ENCODE assay signal across 44 cellular contexts in the genomic region with DNA sequence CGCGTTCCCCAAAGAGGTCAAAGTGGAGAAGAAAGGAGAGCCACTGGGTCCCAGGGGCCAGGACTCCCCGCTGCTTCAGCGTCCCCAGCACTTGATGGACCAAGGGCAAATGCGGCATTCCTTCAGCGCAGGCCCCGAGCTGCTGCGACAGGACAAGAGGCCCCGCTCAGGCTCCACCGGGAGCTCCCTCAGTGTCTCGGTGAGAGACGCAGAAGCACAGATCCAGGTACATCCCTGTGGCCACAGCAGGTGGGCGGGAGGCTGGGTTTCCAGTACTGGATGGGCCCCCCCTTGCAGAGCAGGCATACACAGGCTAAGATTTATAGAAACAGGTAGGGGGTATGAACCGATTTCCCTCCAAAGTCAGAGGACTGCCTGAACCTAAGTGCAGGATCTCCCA. TPM values are rescaled to one million over a fixed set of nuclear protein-coding genes. Genes with fewer than 3 reads are reported as not detected.
"Had no signal": no experiment of that assay in that cellular context is flagged by ENCODE, and none has a peak within 500 bp of the region (broad histone marks: within the 10 kb centered on the region; RNA-seq: fewer than 3 reads in every experiment).

No MANE protein-coding gene starts in this region.

- FAIRE-seq: astrocyte, bronchial epithelial cell had no signal

- H3K27me3 Mint-ChIP-seq: brain had no signal

- DNase-seq: activated effector memory CD4-positive, alpha-beta T cell treated with anti-CD3 and anti-CD28 coated beads, Interleukin-2, amount 50 U/mL, for 16 hours; activated effector memory CD4-positive, alpha-beta T cell treated with Interleukin-2 at 50 U/mL for 16 hours; activated gamma-delta T cell; activated gamma-delta T cell treated with Interleukin-2 at 50 U/mL for 16 hours; activated naive CD4-positive, alpha-beta T cell; activated naive CD4-positive, alpha-beta T cell treated with anti-CD3 and anti-CD28 coated beads for 36 hours; activated naive CD4-positive, alpha-beta T cell treated with anti-CD3 and anti-CD28 coated beads, Interleukin-2, amount 10 ng/mL, durations not matched to agents 7 days and 5 days; activated naive CD4-positive, alpha-beta T cell treated with anti-CD3 and anti-CD28 coated beads, Interleukin-2, amount 50 U/mL, for 16 hours; activated naive CD4-positive, alpha-beta T cell treated with Interleukin-2 at 50 U/mL for 16 hours; activated naive CD8-positive, alpha-beta T cell treated with anti-CD3 and anti-CD28 coated beads for 36 hours; activated naive CD8-positive, alpha-beta T cell treated with anti-CD3 and anti-CD28 coated beads, Interleukin-2, amount 10 ng/mL, durations not matched to agents 7 days and 5 days; activated naive CD8-positive, alpha-beta T cell treated with anti-CD3 and anti-CD28 coated beads, Interleukin-2, amount 50 U/mL, for 24 hours; activated T-cell treated with anti-CD3 and anti-CD28 coated beads, Interleukin-2, amount 50 U/mL, for 1 hour; activated T-cell treated with anti-CD3 and anti-CD28 coated beads, Interleukin-2, amount 50 U/mL, for 24 hours; activated T-cell treated with anti-CD3 and anti-CD28 coated beads, Interleukin-2, amount 50 U/mL, for 4 hours; activated T-cell treated with anti-CD3 and anti-CD28 coated beads, Interleukin-2, amount 50 U/mL, for 48 hours; activated T-cell treated with anti-CD3 and anti-CD28 coated beads, Interleukin-2, amount 50 U/mL, for 72 hours; adrenal gland; amniotic stem cell; amygdala; anterior cingulate cortex; aorta; body of pancreas; brain microvascular endothelial cell; caudate nucleus; central memory CD4-positive, alpha-beta T cell; cerebellar nuclear complex had no signal

- H3K27ac ChIP-seq: adrenal gland, ascending aorta, body of pancreas, brain microvascular endothelial cell, breast epithelium, cardiac muscle cell had no signal

- H3K27me3 ChIP-seq: adrenal gland, ascending aorta, body of pancreas, brain microvascular endothelial cell, breast epithelium, cardiac muscle cell had no signal

- H3K4me1 ChIP-seq: adrenal gland, ascending aorta, body of pancreas, breast epithelium had no signal

- H3K9me3 ChIP-seq: adrenal gland, ascending aorta, body of pancreas, breast epithelium had no signal

- H3K4me3 Mint-ChIP-seq: activated naive CD4-positive, alpha-beta T cell treated with anti-CD3 and anti-CD28 coated beads for 36 hours; activated naive CD4-positive, alpha-beta T cell treated with anti-CD3 and anti-CD28 coated beads, Interleukin-2, amount 10 ng/mL, durations not matched to agents 7 days and 5 days; activated naive CD4-positive, alpha-beta T cell treated with anti-CD3 and anti-CD28 coated beads, Interleukin-2, amount 50 U/mL, for 24 hours; activated naive CD8-positive, alpha-beta T cell; activated naive CD8-positive, alpha-beta T cell treated with anti-CD3 and anti-CD28 coated beads for 36 hours; activated naive CD8-positive, alpha-beta T cell treated with anti-CD3 and anti-CD28 coated beads, Interleukin-2, amount 10 ng/mL, durations not matched to agents 7 days and 5 days; activated naive CD8-positive, alpha-beta T cell treated with anti-CD3 and anti-CD28 coated beads, Interleukin-2, amount 50 U/mL, for 24 hours; activated T-cell treated with anti-CD3 and anti-CD28 coated beads, Interleukin-2, amount 50 U/mL, for 24 hours; activated T-cell treated with anti-CD3 and anti-CD28 coated beads, Interleukin-2, amount 50 U/mL, for 4 hours; activated T-cell treated with anti-CD3 and anti-CD28 coated beads, Interleukin-2, amount 50 U/mL, for 72 hours; activated T-helper 1 cell treated with anti-CD3 and anti-CD28 coated beads, Interleukin-12 subunit alpha, Interleukin-12 subunit beta, Interleukin-2, Interleukin-4 antibody, amounts not matched to agents 30 ng/mL and 10 ng/mL and 1 ng/mL, durations not matched to agents 14 hours and 24 hours and 36 hours; activated T-helper 17 cell treated with anti-CD3 and anti-CD28 coated beads, Interleukin-2, amount 50 U/mL, for 72 hours; brain; central memory CD8-positive, alpha-beta T cell had no signal

- H3K4me3 ChIP-seq: adrenal gland, ascending aorta, body of pancreas, breast epithelium, cardiac muscle cell had no signal

- H3K27ac Mint-ChIP-seq: activated naive CD4-positive, alpha-beta T cell treated with anti-CD3 and anti-CD28 coated beads for 36 hours; activated naive CD4-positive, alpha-beta T cell treated with anti-CD3 and anti-CD28 coated beads, Interleukin-2, amount 10 ng/mL, durations not matched to agents 7 days and 5 days; activated naive CD4-positive, alpha-beta T cell treated with anti-CD3 and anti-CD28 coated beads, Interleukin-2, amount 50 U/mL, for 24 hours; activated naive CD4-positive, alpha-beta T cell treated with anti-CD3 and anti-CD28 coated beads, Interleukin-2, amount 50 U/mL, for 72 hours; activated naive CD8-positive, alpha-beta T cell; activated naive CD8-positive, alpha-beta T cell treated with anti-CD3 and anti-CD28 coated beads for 36 hours; activated naive CD8-positive, alpha-beta T cell treated with anti-CD3 and anti-CD28 coated beads, Interleukin-2, amount 10 ng/mL, durations not matched to agents 7 days and 5 days; activated naive CD8-positive, alpha-beta T cell treated with anti-CD3 and anti-CD28 coated beads, Interleukin-2, amount 50 U/mL, for 24 hours; activated T-cell treated with anti-CD3 and anti-CD28 coated beads, Interleukin-2, amount 50 U/mL, for 24 hours; activated T-cell treated with anti-CD3 and anti-CD28 coated beads, Interleukin-2, amount 50 U/mL, for 72 hours; activated T-helper 1 cell treated with anti-CD3 and anti-CD28 coated beads, Interleukin-12 subunit alpha, Interleukin-12 subunit beta, Interleukin-2, Interleukin-4 antibody, amounts not matched to agents 30 ng/mL and 10 ng/mL and 1 ng/mL, durations not matched to agents 14 hours and 24 hours and 36 hours; activated T-helper 17 cell treated with anti-CD3 and anti-CD28 coated beads, Interleukin-2, amount 50 U/mL, for 72 hours; activated T-helper 2 cell treated with anti-CD3 and anti-CD28 coated beads, Interferon-gamma antibody, Interleukin-2, Interleukin-4, amounts not matched to agents 10 μg/mL and 5 μg/mL and 100 μg/mL, durations not matched to agents 14 hours and 24 hours and 36 hours; brain had no signal

- H3K36me3 ChIP-seq: adrenal gland, ascending aorta, brain microvascular endothelial cell, breast epithelium, cardiac muscle cell had no signal

- H3K9me3 Mint-ChIP-seq: activated naive CD4-positive, alpha-beta T cell treated with anti-CD3 and anti-CD28 coated beads for 36 hours; activated naive CD4-positive, alpha-beta T cell treated with anti-CD3 and anti-CD28 coated beads, Interleukin-2, amount 10 ng/mL, durations not matched to agents 7 days and 5 days; activated naive CD4-positive, alpha-beta T cell treated with anti-CD3 and anti-CD28 coated beads, Interleukin-2, amount 50 U/mL, for 24 hours; activated naive CD4-positive, alpha-beta T cell treated with anti-CD3 and anti-CD28 coated beads, Interleukin-2, amount 50 U/mL, for 72 hours; activated naive CD8-positive, alpha-beta T cell treated with anti-CD3 and anti-CD28 coated beads for 36 hours; activated naive CD8-positive, alpha-beta T cell treated with anti-CD3 and anti-CD28 coated beads, Interleukin-2, amount 10 ng/mL, durations not matched to agents 7 days and 5 days; activated naive CD8-positive, alpha-beta T cell treated with anti-CD3 and anti-CD28 coated beads, Interleukin-2, amount 50 U/mL, for 24 hours; activated T-cell treated with anti-CD3 and anti-CD28 coated beads, Interleukin-2, amount 50 U/mL, for 24 hours; activated T-cell treated with anti-CD3 and anti-CD28 coated beads, Interleukin-2, amount 50 U/mL, for 4 hours; activated T-cell treated with anti-CD3 and anti-CD28 coated beads, Interleukin-2, amount 50 U/mL, for 72 hours; activated T-helper 1 cell treated with anti-CD3 and anti-CD28 coated beads, Interleukin-12 subunit alpha, Interleukin-12 subunit beta, Interleukin-2, Interleukin-4 antibody, amounts not matched to agents 30 ng/mL and 10 ng/mL and 1 ng/mL, durations not matched to agents 14 hours and 24 hours and 36 hours; activated T-helper 17 cell treated with anti-CD3 and anti-CD28 coated beads, Interleukin-2, amount 50 U/mL, for 72 hours; activated T-helper 2 cell treated with anti-CD3 and anti-CD28 coated beads, Interferon-gamma antibody, Interleukin-2, Interleukin-4, amounts not matched to agents 10 μg/mL and 5 μg/mL and 100 μg/mL, durations not matched to agents 14 hours and 24 hours and 36 hours; brain; central memory CD8-positive, alpha-beta T cell had no signal

- H3K4me1 Mint-ChIP-seq: activated naive CD4-positive, alpha-beta T cell treated with anti-CD3 and anti-CD28 coated beads, Interleukin-2, amount 10 ng/mL, durations not matched to agents 7 days and 5 days; activated naive CD4-positive, alpha-beta T cell treated with anti-CD3 and anti-CD28 coated beads, Interleukin-2, amount 50 U/mL, for 24 hours; activated naive CD8-positive, alpha-beta T cell treated with anti-CD3 and anti-CD28 coated beads for 36 hours; activated naive CD8-positive, alpha-beta T cell treated with anti-CD3 and anti-CD28 coated beads, Interleukin-2, amount 10 ng/mL, durations not matched to agents 7 days and 5 days; activated naive CD8-positive, alpha-beta T cell treated with anti-CD3 and anti-CD28 coated beads, Interleukin-2, amount 50 U/mL, for 24 hours; activated T-helper 17 cell treated with anti-CD3 and anti-CD28 coated beads, Interleukin-2, amount 50 U/mL, for 72 hours; brain; central memory CD8-positive, alpha-beta T cell had no signal

- H3K36me3 Mint-ChIP-seq: activated naive CD4-positive, alpha-beta T cell treated with anti-CD3 and anti-CD28 coated beads, Interleukin-2, amount 10 ng/mL, durations not matched to agents 7 days and 5 days; activated naive CD4-positive, alpha-beta T cell treated with anti-CD3 and anti-CD28 coated beads, Interleukin-2, amount 50 U/mL, for 24 hours; activated naive CD4-positive, alpha-beta T cell treated with anti-CD3 and anti-CD28 coated beads, Interleukin-2, amount 50 U/mL, for 72 hours; activated naive CD8-positive, alpha-beta T cell; activated naive CD8-positive, alpha-beta T cell treated with anti-CD3 and anti-CD28 coated beads for 36 hours; activated naive CD8-positive, alpha-beta T cell treated with anti-CD3 and anti-CD28 coated beads, Interleukin-2, amount 10 ng/mL, durations not matched to agents 7 days and 5 days had no signal

RNA-seq across cellular contexts. Expression of gene SMIM28, which starts 42.7 kb away (rescaled TPM):
- total RNA-seq: activated naive CD4-positive, alpha-beta T cell treated with anti-CD3 and anti-CD28 coated beads for 36 hours; activated naive CD4-positive, alpha-beta T cell treated with anti-CD3 and anti-CD28 coated beads, Interleukin-2, amount 50 U/mL, for 72 hours; activated naive CD8-positive, alpha-beta T cell treated with anti-CD3 and anti-CD28 coated beads for 36 hours; activated naive CD8-positive, alpha-beta T cell treated with anti-CD3 and anti-CD28 coated beads, Interleukin-2, amount 10 ng/mL, durations not matched to agents 7 days and 5 days; activated T-cell treated with anti-CD3 and anti-CD28 coated beads, Interleukin-2, amount 50 U/mL, for 4 hours; activated T-cell treated with anti-CD3 and anti-CD28 coated beads, Interleukin-2, amount 50 U/mL, for 72 hours; activated T-helper 1 cell treated with anti-CD3 and anti-CD28 coated beads, Interleukin-12 subunit alpha, Interleukin-12 subunit beta, Interleukin-2, Interleukin-4 antibody, amounts not matched to agents 30 ng/mL and 10 ng/mL and 1 ng/mL, durations not matched to agents 14 hours and 24 hours and 36 hours; activated T-helper 17 cell treated with anti-CD3 and anti-CD28 coated beads, Interleukin-2, amount 50 U/mL, for 72 hours; activated T-helper 2 cell treated with anti-CD3 and anti-CD28 coated beads, Interferon-gamma antibody, Interleukin-2, Interleukin-4, amounts not matched to agents 10 μg/mL and 5 μg/mL and 100 μg/mL, durations not matched to agents 14 hours and 24 hours and 36 hours; adrenal gland; aorta; ascending aorta; astrocyte; body of pancreas; breast epithelium; bronchial epithelial cell; cardiac muscle cell; cardiac septum; cerebellum; chondrocyte had no signal
- polyA plus RNA-seq: adipose tissue, adrenal gland, aorta, cardiac muscle cell had no signal
